In genomic region chr13:23159205-23159586, GRCh38 we compare ENCODE assay signal across 7 cellular contexts. TPM values are rescaled to one million over a fixed set of nuclear protein-coding genes. Genes with fewer than 3 reads are reported as not detected.
A peak's percentile ranks its signal among the peaks of the same experiment; 100 is the strongest.
DNase-seq lines count a peak whose midpoint lies in the region; ATAC-seq and TF ChIP-seq lines count a peak whose summit lies in the region.

No MANE protein-coding gene starts in this region.

- peak; percentile 35 for TF ChIP-seq CTCF in GM13976 (IDR thresholded peaks at IDR 0.05; ENCODE audit: borderline replicate concordance, control extremely low read depth, extremely low read depth, insufficient read depth, missing control alignments)
- TF ChIP-seq CTCF in endodermal cell (conservative IDR thresholded peaks at IDR 0.05) = peak; percentile 91
- TF ChIP-seq CTCF in transverse colon (IDR thresholded peaks at IDR 0.05) = peak in 2 of 5 experiments; percentile 32 to 39

- H3K27me3 ChIP-seq in endodermal cell (ENCODE audit: control insufficient read depth, insufficient read depth, low read length, poor library complexity, severe bottlenecking) = peaks cover 22% of the 10 kb centered on the region
- peaks cover 5% of the 10 kb centered on the region for H3K27me3 ChIP-seq in muscle layer of duodenum (ENCODE audit: low read depth, low read length)
- H3K27me3 ChIP-seq in transverse colon = peaks cover 25% of the 10 kb centered on the region

- no peak overlapping the region for H3K27ac ChIP-seq in endodermal cell (ENCODE audit: low read depth, low read length)
- H3K27ac ChIP-seq in muscle layer of duodenum (ENCODE audit: low read length) = no peak overlapping the region
- H3K27ac ChIP-seq in transverse colon = no peak overlapping the region

- H3K36me3 ChIP-seq in endodermal cell (ENCODE audit: control insufficient read depth, insufficient read depth, low read length) = no peaks in the 10 kb centered on the region
- no peaks in the 10 kb centered on the region for H3K36me3 ChIP-seq in muscle layer of duodenum (ENCODE audit: control insufficient read depth in 1 of 2, insufficient read depth in 2 of 2, low read length in 2 of 2)
- no peaks in the 10 kb centered on the region for H3K36me3 ChIP-seq in transverse colon

- peak; percentile 55 for DNase-seq in GM13976 (ENCODE audit: low spot score)
- DNase-seq in NCI-H2196 (lab: John Stamatoyannopoulos, UW; ENCODE audit: unreplicated experiment) = peak; percentile 2
- peak; percentile 91 for DNase-seq in endodermal cell
- no peak for DNase-seq in transverse colon

- no peaks in the 10 kb centered on the region for H3K36me3 Mint-ChIP-seq in endodermal cell (ENCODE audit: low read depth)

- ATAC-seq in HG03196 (IDR thresholded peaks at IDR 0.05; ENCODE audit: unreplicated experiment) (no peak), GM21515 (IDR thresholded peaks at IDR 0.05; ENCODE audit: unreplicated experiment) (no peak)

- no peak for TF ChIP-seq POLR2A in transverse colon (IDR thresholded peaks at IDR 0.05)

- intact Hi-C loops in transverse colon (cut with DNase I; ENCODE audit: low total_unique reads) = no loop called here

- no peak for TF ChIP-seq EP300 in transverse colon (IDR thresholded peaks at IDR 0.05; ENCODE audit: low read depth)

- in situ Hi-C loops in GM13976 (cut with MboI; ENCODE audit: low sequenced_read_pairs, unreplicated experiment) = no loop called here
- in situ Hi-C loops in transverse colon (cut with MboI; ENCODE audit: low pct_ligation_motif_present in 1 of 4, low pct_unique_long_range_greater_than_20kb in 1 of 4, low sequenced_read_pairs in 3 of 4) = no loop called here

- H3K4me1 ChIP-seq in endodermal cell (ENCODE audit: control insufficient read depth, insufficient read depth, low read length) = no peaks in the 10 kb centered on the region
- H3K4me1 ChIP-seq in muscle layer of duodenum (ENCODE audit: control insufficient read depth in 1 of 2, insufficient read depth in 2 of 2, low read length in 2 of 2) = peaks cover 0 to 11% of the 10 kb centered on the region in 2 donors
- H3K4me1 ChIP-seq in transverse colon = no peaks in the 10 kb centered on the region

- H3K27me3 Mint-ChIP-seq in endodermal cell (ENCODE audit: insufficient read depth) = peaks cover 34% of the 10 kb centered on the region

- no peaks in the 10 kb centered on the region for H3K4me1 Mint-ChIP-seq in endodermal cell

- H3K27ac Mint-ChIP-seq in endodermal cell = no peak overlapping the region

- peak overlapping the region; percentile 75 for H3K4me3 Mint-ChIP-seq in endodermal cell

- no peak overlapping the region for H3K9ac ChIP-seq in endodermal cell (ENCODE audit: extremely low read depth, low read length, poor library complexity, severe bottlenecking)

- no peaks in the 10 kb centered on the region for H3K9me3 ChIP-seq in endodermal cell (ENCODE audit: control insufficient read depth, low read length)
- H3K9me3 ChIP-seq in muscle layer of duodenum (ENCODE audit: control insufficient read depth in 1 of 2, low read length in 2 of 2) = peaks cover 2 to 4% of the 10 kb centered on the region in 2 donors
- H3K9me3 ChIP-seq in transverse colon = no peaks in the 10 kb centered on the region

- H3K9me3 Mint-ChIP-seq in endodermal cell = peaks cover 6% of the 10 kb centered on the region

- WGBS in endodermal cell (ENCODE audit: insufficient coverage in 1 of 2, insufficient read length in 1 of 2), 2 experiments = 17 to 19% methylated on average over 11 of the region's 11 CpGs
- WGBS in transverse colon (ENCODE audit: low coverage in 1 of 2), 2 donors = 24 to 29% methylated on average over 7 to 11 of the region's 11 CpGs

- H3K4me3 ChIP-seq in endodermal cell (ENCODE audit: low read length) = peak overlapping the region; percentile 84
- H3K4me3 ChIP-seq in muscle layer of duodenum (ENCODE audit: low read depth in 1 of 2, low read length in 2 of 2) = peak overlapping the region; percentile 39 to 63
- peak overlapping the region in 2 of 4 donors; percentile 11 to 33 for H3K4me3 ChIP-seq in transverse colon

RNA-seq across cellular contexts. Expression of gene SGCG, which starts 21.6 kb away (rescaled TPM):
- under 1 TPM; 0.15 to 0.27 TPM for total RNA-seq in endodermal cell
- 0.18 TPM for polyA plus RNA-seq in endodermal cell (2013, experiment 1 of 2)
- polyA plus RNA-seq in endodermal cell (2013, experiment 2 of 2) = 0.54 TPM
- not detected for total RNA-seq in transverse colon
